ENCODE assay signal across 8 cellular contexts in the genomic region with DNA sequence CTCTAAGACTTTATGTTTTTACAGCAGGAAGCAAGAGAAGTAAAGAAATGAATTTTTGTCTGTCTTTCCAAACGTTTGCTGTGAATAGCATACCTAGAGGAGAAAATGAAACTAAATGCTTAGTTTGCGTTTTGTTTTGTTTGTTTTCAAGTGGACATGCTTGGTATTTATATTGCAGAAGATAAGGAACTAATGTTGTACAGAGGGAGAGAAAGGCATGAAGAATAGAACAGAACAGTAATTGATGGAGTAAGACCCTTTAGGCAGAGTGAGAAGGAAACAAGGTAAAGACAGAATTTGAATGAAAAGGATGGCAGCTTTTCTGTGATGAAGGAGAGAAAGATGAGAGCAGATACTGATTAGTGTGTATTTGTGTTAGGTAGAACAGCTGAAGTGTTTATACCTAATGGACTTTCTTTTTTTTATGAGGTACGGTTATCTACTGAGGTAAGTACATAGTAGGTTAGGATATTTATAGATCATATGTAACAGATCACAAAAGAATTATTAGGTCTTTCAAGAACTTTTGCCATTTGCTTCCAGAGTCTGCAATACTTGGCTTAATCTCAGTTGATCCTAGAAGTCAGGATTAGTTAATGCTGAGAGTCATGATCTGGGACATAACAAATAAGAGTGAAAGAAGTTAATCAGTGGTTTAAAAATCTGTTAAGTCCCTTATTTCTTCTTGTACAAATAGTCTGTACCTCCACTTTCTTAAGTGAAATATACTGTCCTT. TPM values are rescaled to one million over a fixed set of nuclear protein-coding genes. Genes with fewer than 3 reads are reported as not detected.
DNase-seq lines count a peak whose midpoint lies in the region; ATAC-seq and TF ChIP-seq lines count a peak whose summit lies in the region.

No MANE protein-coding gene starts in this region.

- peak; percentile 4 for DNase-seq in AG08395 (ENCODE audit: low spot score)
- DNase-seq in SK-MEL-5 (ENCODE audit: low read depth, low spot score), result peak; percentile 19
- DNase-seq in glomerular visceral epithelial cell (ENCODE audit: extremely low spot score), result peak; percentile 4
- DNase-seq in thyroid gland, result no peak
- no peak for DNase-seq in GDM1 (lab: John Stamatoyannopoulos, UW)
- no peak for DNase-seq in NCI-H526 treated with DMSO at 0.1 percent for 48 hours (lab: John Stamatoyannopoulos, UW)
- no peak for DNase-seq in putamen (ENCODE audit: low spot score)

- H3K4me3 ChIP-seq in thyroid gland (replicated peaks in 1 of 3), result peak overlapping the region in 1 of 3 donors; percentile 6

- in situ Hi-C loops in SK-MEL-5 (cut with HindIII; ENCODE audit: low pct_unique_long_range_greater_than_20kb, low sequenced_read_pairs), result no loop called here

- H3K9me3 ChIP-seq in thyroid gland, result no peaks in the 10 kb centered on the region

- peak in 1 of 6 experiments; percentile 10 for TF ChIP-seq CTCF in thyroid gland (IDR thresholded peaks at IDR 0.05)

- 9 to 17% methylated on average over 3 of the region's 3 CpGs for WGBS in thyroid gland, 2 donors

- peak; percentile 78 for ATAC-seq in GM21529 (IDR thresholded peaks at IDR 0.05; ENCODE audit: unreplicated experiment)

- peaks cover 13% of the 10 kb centered on the region in 2 donors for H3K4me1 ChIP-seq in thyroid gland

- H3K27ac ChIP-seq in thyroid gland, result peak overlapping the region in 2 of 3 donors; percentile 53 to 65

- no peaks in the 10 kb centered on the region for H3K36me3 ChIP-seq in thyroid gland

- H3K27me3 ChIP-seq in thyroid gland, result no peaks in the 10 kb centered on the region

- TF ChIP-seq POLR2A in thyroid gland (IDR thresholded peaks at IDR 0.05), result no peak

- intact Hi-C loops in thyroid gland (cut with DNase I), result loop anchor here (5.0 to 10.0 kb wide), 2 partner anchors 70 to 243 kb away; a partner anchor contains a TSS

RNA-seq across cellular contexts. Expression of a gene that starts 36.9 kb away (rescaled TPM):
- total RNA-seq in SK-MEL-5 (2014; rRNA removed; shearing (Covaris generic)), result not detected in 2 replicates
- polyA plus RNA-seq in SK-MEL-5 (2015; cell fraction: cytosol; rRNA removed), result not detected in 2 replicates
- polyA plus RNA-seq in SK-MEL-5 (2015; cell fraction: nucleus; rRNA removed), result not detected in 2 replicates
- total RNA-seq in thyroid gland, result not detected

Comparison
In these comparisons a context has a peak if more than half of its experiments do, and no peak if none do; other contexts are left out.
1. DNase-seq: peak in AG08395 (single experiment), SK-MEL-5 (single experiment) and glomerular visceral epithelial cell (single experiment); none in thyroid gland (0 of 2), GDM1 (single experiment), NCI-H526 treated with DMSO at 0.1 percent for 48 hours (single experiment) and putamen (single experiment).